9 cellular contexts compared by ENCODE assay signal in genomic region chr12:124720019-124720686, GRCh38.
DNase-seq lines count a peak whose midpoint lies in the region; ATAC-seq and TF ChIP-seq lines count a peak whose summit lies in the region.
"Had no signal": no experiment of that assay in that cellular context is flagged by ENCODE, and none has a peak within 500 bp of the region (broad histone marks: within the 10 kb centered on the region; RNA-seq: fewer than 3 reads in every experiment).

No MANE protein-coding gene starts in this region.

- WGBS in mesodermal cell (ENCODE audit: insufficient coverage in 2 of 2), 2 experiments, result 80 to 86% methylated on average over 12 to 13 of the region's 13 CpGs

- no peak for ATAC-seq in activated naive CD4-positive, alpha-beta T cell treated with anti-CD3 and anti-CD28 coated beads, Interleukin-2, amount 50 U/mL, for 72 hours
- ATAC-seq in GM21717 (IDR thresholded peaks at IDR 0.05; ENCODE audit: unreplicated experiment) (no peak), HG03457 (IDR thresholded peaks at IDR 0.05; ENCODE audit: unreplicated experiment) (no peak)

- no peaks in the 10 kb centered on the region for H3K36me3 Mint-ChIP-seq in activated naive CD4-positive, alpha-beta T cell treated with anti-CD3 and anti-CD28 coated beads, Interleukin-2, amount 50 U/mL, for 72 hours

- in situ Hi-C loops in astrocyte of the spinal cord (cut with HindIII; ENCODE audit: low sequenced_read_pairs), result no loop called here

- POLR2A ChIA-PET in AG04449 (lab: Yijun Ruan, JAX), result no interaction called here

- H3K27ac Mint-ChIP-seq in activated naive CD4-positive, alpha-beta T cell treated with anti-CD3 and anti-CD28 coated beads, Interleukin-2, amount 50 U/mL, for 72 hours, result no peak overlapping the region

- no peak overlapping the region for H3K4me3 ChIP-seq in AG04449 (ENCODE audit: low read depth, low read length)
- no peak overlapping the region for H3K4me3 ChIP-seq in astrocyte of the spinal cord (ENCODE audit: low read depth, low read length)
- H3K4me3 ChIP-seq in mesodermal cell (ENCODE audit: extremely low read depth, insufficient read depth, low read length, poor library complexity, severe bottlenecking), result no peak overlapping the region

- no peaks in the 10 kb centered on the region for H3K36me3 ChIP-seq in mesodermal cell (ENCODE audit: control insufficient read depth, insufficient read depth, low read length)
- H3K36me3 ChIP-seq: neutrophil had no signal

- no peaks in the 10 kb centered on the region for H3K9me3 ChIP-seq in mesodermal cell (ENCODE audit: control insufficient read depth, low read length)
- H3K9me3 ChIP-seq: neutrophil had no signal

- DNase-seq in AG04449 (ENCODE audit: low read depth, low spot score) (no peak), NCI-H146 (lab: John Stamatoyannopoulos, UW) (peak; percentile 85), astrocyte of the spinal cord (ENCODE audit: low read depth, low spot score) (peak; percentile 87), NCI-H526 treated with DMSO at 0.1 percent for 48 hours (lab: John Stamatoyannopoulos, UW) (no peak)
- no peak for DNase-seq in activated naive CD4-positive, alpha-beta T cell treated with anti-CD3 and anti-CD28 coated beads, Interleukin-2, amount 50 U/mL, for 72 hours (ENCODE audit: low spot score in 2 of 2)

- H3K9me3 Mint-ChIP-seq in activated naive CD4-positive, alpha-beta T cell treated with anti-CD3 and anti-CD28 coated beads, Interleukin-2, amount 50 U/mL, for 72 hours, result peaks cover 0 to 3% of the 10 kb centered on the region in 2 donors

- H3K4me1 ChIP-seq in mesodermal cell (ENCODE audit: control insufficient read depth, insufficient read depth, low read length, poor library complexity, severe bottlenecking), result no peaks in the 10 kb centered on the region

- peak overlapping the region; percentile 6 for H3K27ac ChIP-seq in mesodermal cell (ENCODE audit: low read depth, low read length, severe bottlenecking)
- H3K27ac ChIP-seq: neutrophil had no signal

- CTCF ChIA-PET in AG04449 (lab: Yijun Ruan, JAX), result interaction anchor here (1.1 to 1.9 kb wide), 6 partner anchors 10 to 201 kb away, joined by 3 to 15 read pairs (median 4); no protein-coding TSS in a partner anchor

- TF ChIP-seq CTCF in AG04449 (IDR thresholded peaks at IDR 0.05; ENCODE audit: insufficient read depth, low read length, missing control alignments) (peak; percentile 9), astrocyte of the spinal cord (IDR thresholded peaks at IDR 0.05; ENCODE audit: low read depth, low read length) (peak; percentile 61)

Comparison
In these comparisons a context has a peak if more than half of its experiments do, and no peak if none do; other contexts are left out.
1. DNase-seq: peak in NCI-H146 (single experiment) and astrocyte of the spinal cord (single experiment); none in AG04449 (single experiment), activated naive CD4-positive, alpha-beta T cell treated with anti-CD3 and anti-CD28 coated beads, Interleukin-2, amount 50 U/mL, for 72 hours (0 of 2) and NCI-H526 treated with DMSO at 0.1 percent for 48 hours (single experiment).